ENCODE assay signal across 31 cellular contexts in the genomic region with DNA sequence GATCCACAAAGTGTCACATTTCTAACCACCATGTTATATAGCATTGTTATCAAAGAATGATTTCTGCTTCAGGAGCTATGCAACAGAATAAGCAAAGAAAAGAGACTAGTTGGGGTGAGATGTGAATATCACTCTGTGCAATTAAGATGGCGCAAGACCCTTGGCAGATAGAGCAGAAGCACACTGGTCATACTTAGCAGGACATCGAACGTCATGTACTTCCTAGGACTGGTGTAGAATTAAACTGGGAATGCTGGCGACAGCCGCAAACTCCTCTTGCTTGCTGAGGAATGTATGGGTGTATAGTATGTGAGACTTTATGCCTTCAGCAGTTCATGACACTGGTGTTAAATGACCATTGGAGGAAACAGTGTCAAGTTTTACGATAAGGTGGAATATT.
"Had no signal": no experiment of that assay in that cellular context is flagged by ENCODE, and none has a peak within 500 bp of the region (broad histone marks: within the 10 kb centered on the region; RNA-seq: fewer than 3 reads in every experiment).

No MANE protein-coding gene starts in this region.

- FAIRE-seq: bronchial epithelial cell, TTC549 had no signal

- H3K36me3 ChIP-seq: ascending aorta, cardiac muscle cell had no signal

- ATAC-seq: activated CD8-positive, alpha-beta T cell treated with anti-CD3 and anti-CD28 coated beads for 36 hours; activated naive CD8-positive, alpha-beta T cell treated with anti-CD3 and anti-CD28 coated beads, Interleukin-2, amount 50 U/mL, for 24 hours; activated T-cell treated with anti-CD3 and anti-CD28 coated beads, Interleukin-2, amount 50 U/mL, for 4 hours; activated T-cell treated with anti-CD3 and anti-CD28 coated beads, Interleukin-2, amount 50 U/mL, for 72 hours; activated T-helper 17 cell treated with anti-CD3 and anti-CD28 coated beads, Interleukin-2, amount 50 U/mL, for 72 hours had no signal

- DNase-seq: activated B cell treated with CpG ODN at 0.5 μM for 24 hours; activated CD4-positive, alpha-beta memory T cell treated with anti-CD3 and anti-CD28 coated beads for 36 hours; activated CD4-positive, alpha-beta T cell treated with anti-CD3 and anti-CD28 coated beads for 4 hours; activated CD4-positive, alpha-beta T cell treated with anti-CD3 and anti-CD28 coated beads, Interleukin-2, amount 10 ng/mL, durations not matched to agents 24 days and 14 days; activated CD4-positive, alpha-beta T cell treated with anti-CD3 and anti-CD28 coated beads, Interleukin-2, amount 50 U/mL, for 1 hour; activated CD4-positive, alpha-beta T cell treated with anti-CD3 and anti-CD28 coated beads, Interleukin-2, amount 50 U/mL, for 4 hours; activated CD4-positive, CD25-positive, alpha-beta regulatory T cell treated with anti-CD3 and anti-CD28 coated beads, Interleukin-2, amount 50 U/mL, for 72 hours; activated CD8-positive, alpha-beta memory T cell treated with anti-CD3 and anti-CD28 coated beads, Interleukin-2, amount 50 U/mL, for 4 hours; activated CD8-positive, alpha-beta T cell treated with anti-CD3 and anti-CD28 coated beads for 36 hours; activated effector memory CD4-positive, alpha-beta T cell treated with anti-CD3 and anti-CD28 coated beads, Interleukin-2, amount 50 U/mL, for 16 hours; activated gamma-delta T cell treated with Interleukin-2 at 50 U/mL for 16 hours; activated naive CD4-positive, alpha-beta T cell; activated naive CD4-positive, alpha-beta T cell treated with anti-CD3 and anti-CD28 coated beads for 36 hours; activated naive CD8-positive, alpha-beta T cell treated with anti-CD3 and anti-CD28 coated beads, Interleukin-2, amount 10 ng/mL, durations not matched to agents 7 days and 5 days; activated naive CD8-positive, alpha-beta T cell treated with anti-CD3 and anti-CD28 coated beads, Interleukin-2, amount 50 U/mL, for 24 hours; activated T-cell treated with anti-CD3 and anti-CD28 coated beads for 4 hours; activated T-cell treated with anti-CD3 and anti-CD28 coated beads, Interleukin-2, amount 50 U/mL, for 1 hour; activated T-cell treated with anti-CD3 and anti-CD28 coated beads, Interleukin-2, amount 50 U/mL, for 4 hours; activated T-cell treated with anti-CD3 and anti-CD28 coated beads, Interleukin-2, amount 50 U/mL, for 72 hours; amygdala; caudate nucleus; cerebellar nuclear complex; T-helper 1 cell; T-helper 2 cell; T-helper 9 cell had no signal

- H3K4me1 ChIP-seq: ascending aorta had no signal

- H3K27me3 ChIP-seq: ascending aorta, cardiac muscle cell had no signal

- H3K9me3 ChIP-seq: ascending aorta had no signal

- H3K4me3 ChIP-seq: ascending aorta, cardiac muscle cell had no signal

- H3K27ac ChIP-seq: ascending aorta, cardiac muscle cell, VCaP had no signal
